28 cellular contexts compared by ENCODE assay signal in genomic region chr3:41940393-41940792, GRCh38.
"Had no signal": no experiment of that assay in that cellular context is flagged by ENCODE, and none has a peak within 500 bp of the region (broad histone marks: within the 10 kb centered on the region; RNA-seq: fewer than 3 reads in every experiment).

No MANE protein-coding gene starts in this region.

- H3K36me3 ChIP-seq: colonic mucosa, esophagus squamous epithelium, gastrocnemius medialis, heart right ventricle, left lung, lower lobe of right lung had no signal

- ATAC-seq: effector memory CD8-positive, alpha-beta T cell; esophagus mucosa; gastrocnemius medialis; heart right ventricle; left cardiac atrium; left lung; left ventricle myocardium superior; lower lobe of right lung; mucosa of descending colon had no signal

- H3K4me3 Mint-ChIP-seq: dendritic cell treated with granulocyte-macrophage colony-stimulating factor and Interleukin-4, amounts not matched to agents 40 ng/mL and 50 ng/mL, for 4 days; effector memory CD8-positive, alpha-beta T cell; endodermal cell; mesothelial cell of epicardium; naive B cell had no signal

- H3K27me3 Mint-ChIP-seq: dendritic cell treated with granulocyte-macrophage colony-stimulating factor and Interleukin-4, amounts not matched to agents 40 ng/mL and 50 ng/mL, for 4 days; effector memory CD8-positive, alpha-beta T cell; naive B cell had no signal

- H3K9me3 Mint-ChIP-seq: dendritic cell treated with granulocyte-macrophage colony-stimulating factor and Interleukin-4, amounts not matched to agents 40 ng/mL and 50 ng/mL, for 4 days; effector memory CD8-positive, alpha-beta T cell had no signal

- H3K27ac ChIP-seq: colonic mucosa, epithelial cell of prostate, esophagus squamous epithelium, gastrocnemius medialis, heart right ventricle, left lung, lower lobe of right lung had no signal

- H3K27me3 ChIP-seq: colonic mucosa, esophagus squamous epithelium, gastrocnemius medialis, heart right ventricle, left lung had no signal

- H3K4me1 Mint-ChIP-seq: endodermal cell, mesothelial cell of epicardium had no signal

- DNase-seq: colonic mucosa; cortex of kidney; effector CD8-positive, alpha-beta T cell; effector memory CD8-positive, alpha-beta T cell; endodermal cell; erythroblast; esophagus squamous epithelium; foreskin fibroblast; foreskin melanocyte; gastrocnemius medialis; glutamatergic neuron; head of caudate nucleus; heart right ventricle; hippocampal formation; left cardiac atrium; left lung; left ventricle myocardium superior; lower lobe of right lung; mesenchymal stem cell; mucosa of descending colon; naive B cell had no signal

- H3K4me3 ChIP-seq: colonic mucosa, esophagus squamous epithelium, gastrocnemius medialis, heart right ventricle, left lung, lower lobe of right lung, mucosa of descending colon had no signal

- H3K27ac Mint-ChIP-seq: dendritic cell treated with granulocyte-macrophage colony-stimulating factor and Interleukin-4, amounts not matched to agents 40 ng/mL and 50 ng/mL, for 4 days; effector memory CD8-positive, alpha-beta T cell; endodermal cell; mesothelial cell of epicardium; naive B cell had no signal

- H3K4me1 ChIP-seq: colonic mucosa, esophagus squamous epithelium, gastrocnemius medialis, heart right ventricle, left lung, lower lobe of right lung had no signal

- H3K9me3 ChIP-seq: colonic mucosa, esophagus squamous epithelium, gastrocnemius medialis, heart right ventricle, left lung, lower lobe of right lung, mucosa of descending colon had no signal

- FAIRE-seq: endometrium, islet of Langerhans, keratinocyte had no signal
